Comparison of ENCODE assay signal across 8 cellular contexts in genomic region chr13:30744056-30744684, GRCh38. TPM values are rescaled to one million over a fixed set of nuclear protein-coding genes. Genes with fewer than 3 reads are reported as not detected.
DNase-seq lines count a peak whose midpoint lies in the region; ATAC-seq and TF ChIP-seq lines count a peak whose summit lies in the region.

No MANE protein-coding gene starts in this region.

- H3K27me3 Mint-ChIP-seq in activated naive CD8-positive, alpha-beta T cell, result no peaks in the 10 kb centered on the region
- H3K27me3 Mint-ChIP-seq in mesothelial cell of epicardium (ENCODE audit: low read depth) (peaks cover 6% of the 10 kb centered on the region), endothelial cell (ENCODE audit: unreplicated experiment) (peaks cover 4% of the 10 kb centered on the region)
- H3K27me3 Mint-ChIP-seq in stimulated activated naive B cell treated with anti-CD40 and anti-IgM and Interleukin-4, amounts not matched to agents 10 μg/mL and 1 μg/mL and 100 μg/mL, for 72 hours, result no peaks in the 10 kb centered on the region

- H3K27ac Mint-ChIP-seq in activated naive CD8-positive, alpha-beta T cell, result no peak overlapping the region
- H3K27ac Mint-ChIP-seq in mesothelial cell of epicardium (peak overlapping the region; percentile 5), endothelial cell (ENCODE audit: unreplicated experiment) (no peak overlapping the region)
- peak overlapping the region; percentile 65 for H3K27ac Mint-ChIP-seq in stimulated activated naive B cell treated with anti-CD40 and anti-IgM and Interleukin-4, amounts not matched to agents 10 μg/mL and 1 μg/mL and 100 μg/mL, for 72 hours

- DNase-seq in SKM-1 (lab: John Stamatoyannopoulos, UW; ENCODE audit: unreplicated experiment) (peak; percentile 40), mesothelial cell of epicardium (ENCODE audit: low spot score in 2 of 2, unreplicated experiment in 2 of 2) (no peak), endothelial cell (ENCODE audit: low spot score) (no peak), dedifferentiated amniotic fluid mesenchymal stem cell (ENCODE audit: extremely low spot score) (no peak)
- DNase-seq in stimulated activated naive B cell treated with anti-CD40 and anti-IgM and Interleukin-4, amounts not matched to agents 10 μg/mL and 1 μg/mL and 100 μg/mL, for 72 hours, result peak; percentile 89

- H3K36me3 Mint-ChIP-seq in activated naive CD8-positive, alpha-beta T cell, result peaks cover 17% of the 10 kb centered on the region
- no peaks in the 10 kb centered on the region for H3K36me3 Mint-ChIP-seq in mesothelial cell of epicardium
- peaks cover 2 to 25% of the 10 kb centered on the region in 2 donors for H3K36me3 Mint-ChIP-seq in stimulated activated naive B cell treated with anti-CD40 and anti-IgM and Interleukin-4, amounts not matched to agents 10 μg/mL and 1 μg/mL and 100 μg/mL, for 72 hours
- H3K36me3 Mint-ChIP-seq in endothelial cell (ENCODE audit: low read depth, unreplicated experiment), result no peaks in the 10 kb centered on the region

- H3K4me1 Mint-ChIP-seq in activated naive CD8-positive, alpha-beta T cell (ENCODE audit: low read depth), result peaks cover 52% of the 10 kb centered on the region
- H3K4me1 Mint-ChIP-seq in mesothelial cell of epicardium (peaks cover 27% of the 10 kb centered on the region), endothelial cell (ENCODE audit: unreplicated experiment) (peaks cover 15% of the 10 kb centered on the region)
- H3K4me1 Mint-ChIP-seq in stimulated activated naive B cell treated with anti-CD40 and anti-IgM and Interleukin-4, amounts not matched to agents 10 μg/mL and 1 μg/mL and 100 μg/mL, for 72 hours, result peaks cover 46 to 58% of the 10 kb centered on the region in 2 donors

- ATAC-seq in GM19043 (IDR thresholded peaks at IDR 0.05; ENCODE audit: low read depth, unreplicated experiment), result peak; percentile 91
- ATAC-seq in HG03097 (IDR thresholded peaks at IDR 0.05; ENCODE audit: low FRiP score, unreplicated experiment), result peak; percentile 95
- peak; percentile 93 to 94 for ATAC-seq in stimulated activated naive B cell treated with anti-CD40 and anti-IgM and Interleukin-4, amounts not matched to agents 10 μg/mL and 1 μg/mL and 100 μg/mL, for 72 hours (replicated peaks)

- H3K9me3 Mint-ChIP-seq in activated naive CD8-positive, alpha-beta T cell (ENCODE audit: low read depth), result no peaks in the 10 kb centered on the region
- H3K9me3 Mint-ChIP-seq in mesothelial cell of epicardium, result no peaks in the 10 kb centered on the region
- no peaks in the 10 kb centered on the region for H3K9me3 Mint-ChIP-seq in stimulated activated naive B cell treated with anti-CD40 and anti-IgM and Interleukin-4, amounts not matched to agents 10 μg/mL and 1 μg/mL and 100 μg/mL, for 72 hours
- no peaks in the 10 kb centered on the region for H3K9me3 Mint-ChIP-seq in endothelial cell (ENCODE audit: unreplicated experiment)

- TF ChIP-seq CTCF in mesothelial cell of epicardium (IDR thresholded peaks at IDR 0.05; ENCODE audit: unreplicated experiment) (no peak), endothelial cell (IDR thresholded peaks at IDR 0.05; ENCODE audit: unreplicated experiment) (no peak)

- peak overlapping the region; percentile 62 for H3K4me3 Mint-ChIP-seq in activated naive CD8-positive, alpha-beta T cell
- H3K4me3 Mint-ChIP-seq in mesothelial cell of epicardium, result no peak overlapping the region
- peak overlapping the region; percentile 7 to 20 for H3K4me3 Mint-ChIP-seq in stimulated activated naive B cell treated with anti-CD40 and anti-IgM and Interleukin-4, amounts not matched to agents 10 μg/mL and 1 μg/mL and 100 μg/mL, for 72 hours
- H3K4me3 Mint-ChIP-seq in endothelial cell (ENCODE audit: unreplicated experiment), result no peak overlapping the region

RNA-seq across cellular contexts. Expression of gene ALOX5AP, which starts 8.8 kb away (rescaled TPM):
- 0.25 TPM in 2 of 3 replicates, not detected in the other for total RNA-seq in mesothelial cell of epicardium
- total RNA-seq in endothelial cell (ENCODE audit: unreplicated experiment), result 1.9 TPM

Comparison
In these comparisons a context has a peak if more than half of its experiments do, and no peak if none do; other contexts are left out.
1. DNase-seq: peak in SKM-1 (single experiment) and stimulated activated naive B cell treated with anti-CD40 and anti-IgM and Interleukin-4, amounts not matched to agents 10 μg/mL and 1 μg/mL and 100 μg/mL, for 72 hours (single experiment); none in mesothelial cell of epicardium (0 of 2), endothelial cell (single experiment) and dedifferentiated amniotic fluid mesenchymal stem cell (single experiment).
2. H3K27ac Mint-ChIP-seq: peak in mesothelial cell of epicardium (single experiment) and stimulated activated naive B cell treated with anti-CD40 and anti-IgM and Interleukin-4, amounts not matched to agents 10 μg/mL and 1 μg/mL and 100 μg/mL, for 72 hours (single experiment); none in activated naive CD8-positive, alpha-beta T cell (single experiment) and endothelial cell (single experiment).
3. H3K4me3 Mint-ChIP-seq: peak in activated naive CD8-positive, alpha-beta T cell (single experiment) and stimulated activated naive B cell treated with anti-CD40 and anti-IgM and Interleukin-4, amounts not matched to agents 10 μg/mL and 1 μg/mL and 100 μg/mL, for 72 hours (2 of 2); none in mesothelial cell of epicardium (single experiment) and endothelial cell (single experiment).
4. Peak in every context shown above with its lines, with median percentiles within 50 percentile points of each other: ATAC-seq.